In the genomic region with DNA sequence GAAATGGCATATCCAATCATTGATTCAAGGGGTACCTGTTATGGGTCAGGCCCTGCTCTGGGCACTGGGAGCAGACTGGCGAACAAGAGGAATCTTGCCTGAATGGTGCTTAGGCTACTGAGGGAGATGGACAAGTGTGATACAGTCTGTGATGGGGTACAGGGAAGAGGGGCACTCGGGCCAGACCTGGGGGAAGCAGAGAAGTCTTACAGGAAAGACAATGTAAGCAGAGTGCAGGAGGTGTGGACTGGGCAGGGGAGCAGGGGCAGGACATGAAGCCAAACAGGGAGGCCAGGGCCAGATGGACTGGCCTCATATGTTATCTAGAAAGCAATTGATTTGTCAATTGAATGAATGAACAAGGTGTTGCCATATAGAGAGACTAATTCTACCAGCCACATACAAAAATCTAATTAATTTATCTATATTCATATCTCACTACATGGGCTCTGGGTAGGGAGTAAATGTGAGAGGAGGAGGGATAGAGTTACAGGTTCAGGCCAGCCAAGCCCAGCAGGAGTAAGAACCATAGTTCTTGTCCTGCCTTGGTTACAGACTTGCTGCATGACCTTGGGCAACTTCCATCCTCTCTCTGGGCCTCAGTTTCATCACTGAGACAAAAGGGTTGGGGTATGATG, we compare ENCODE assay signal across 1 cellular context.
TF ChIP-seq lines count a peak whose summit lies in the region.

No MANE protein-coding gene starts in this region.

TF ChIP-seq in A549, 52 proteins besides CTCF, POLR2A, EP300 and RAD21 (continued from another document):
- TF ChIP-seq, protein P1, sequence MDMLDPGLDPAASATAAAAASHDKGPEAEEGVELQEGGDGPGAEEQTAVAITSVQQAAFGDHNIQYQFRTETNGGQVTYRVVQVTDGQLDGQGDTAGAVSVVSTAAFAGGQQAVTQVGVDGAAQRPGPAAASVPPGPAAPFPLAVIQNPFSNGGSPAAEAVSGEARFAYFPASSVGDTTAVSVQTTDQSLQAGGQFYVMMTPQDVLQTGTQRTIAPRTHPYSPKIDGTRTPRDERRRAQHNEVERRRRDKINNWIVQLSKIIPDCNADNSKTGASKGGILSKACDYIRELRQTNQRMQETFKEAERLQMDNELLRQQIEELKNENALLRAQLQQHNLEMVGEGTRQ (IDR thresholded peaks at IDR 0.05), result no peak
- TF ChIP-seq CHD4 (IDR thresholded peaks at IDR 0.05; ENCODE audit: borderline replicate concordance), result no peak
- no peak for TF ChIP-seq JUNB (IDR thresholded peaks at IDR 0.05)
- no peak for TF ChIP-seq RNF2 (IDR thresholded peaks at IDR 0.05; ENCODE audit: borderline replicate concordance, low read depth)
- TF ChIP-seq CBX8 (IDR thresholded peaks at IDR 0.05), result no peak
TF ChIP-seq in A549: peak in this region for 0.
